Comparison of ENCODE assay signal across 17 cellular contexts in genomic region chr1:33128781-33129180, GRCh38. TPM values are rescaled to one million over a fixed set of nuclear protein-coding genes. Genes with fewer than 3 reads are reported as not detected.
DNase-seq lines count a peak whose midpoint lies in the region; ATAC-seq and TF ChIP-seq lines count a peak whose summit lies in the region.
"Had no signal": no experiment of that assay in that cellular context is flagged by ENCODE, and none has a peak within 500 bp of the region (broad histone marks: within the 10 kb centered on the region; RNA-seq: fewer than 3 reads in every experiment).

No MANE protein-coding gene starts in this region.

- H3K27ac ChIP-seq in OCI-LY7 (ENCODE audit: low read depth, low read length, poor library complexity, severe bottlenecking) (peak overlapping the region; percentile 90), suprapubic skin (peak overlapping the region; percentile 13)
- H3K27ac ChIP-seq: SJSA1 had no signal

- peak overlapping the region; percentile 36 for H3K27ac Mint-ChIP-seq in activated naive CD4-positive, alpha-beta T cell treated with anti-CD3 and anti-CD28 coated beads for 36 hours

- DNase-seq in activated naive CD4-positive, alpha-beta T cell treated with anti-CD3 and anti-CD28 coated beads for 36 hours = no peak
- DNase-seq in activated naive CD4-positive, alpha-beta T cell treated with Interleukin-2 at 50 U/mL for 16 hours = no peak
- no peak for DNase-seq in OCI-LY7 (ENCODE audit: low spot score)
- DNase-seq in dedifferentiated amniotic fluid mesenchymal stem cell (ENCODE audit: extremely low spot score) = peak; percentile 3
- no peak for DNase-seq in suprapubic skin (ENCODE audit: low spot score in 2 of 2)
- no peak for DNase-seq in activated gamma-delta T cell treated with Interleukin-2 at 50 U/mL for 16 hours
- DNase-seq: activated CD4-positive, CD25-positive, alpha-beta regulatory T cell treated with anti-CD3 and anti-CD28 coated beads, Interleukin-2, amount 50 U/mL, for 72 hours; colonic mucosa; DMS79 treated with DMSO at 0.1 percent for 48 hours; KBM-7; mesenchymal stem cell; NCI-H1930; NCI-H82; stimulated activated CD4-positive, alpha-beta T cell treated with anti-CD3 and anti-CD28 coated beads, Interleukin-15, amount 100 ng/mL, for 24 hours had no signal

- H4K20me1 ChIP-seq in OCI-LY7 (ENCODE audit: insufficient read depth, low read length) = no peaks in the 10 kb centered on the region

- no peak for ATAC-seq in GM18867 (IDR thresholded peaks at IDR 0.05; ENCODE audit: unreplicated experiment)
- ATAC-seq in GM21381 (IDR thresholded peaks at IDR 0.05; ENCODE audit: unreplicated experiment) = no peak

- H3K4me1 Mint-ChIP-seq in activated naive CD4-positive, alpha-beta T cell treated with anti-CD3 and anti-CD28 coated beads for 36 hours (ENCODE audit: low read depth) = peaks cover 44% of the 10 kb centered on the region

- H3K27me3 Mint-ChIP-seq in activated naive CD4-positive, alpha-beta T cell treated with anti-CD3 and anti-CD28 coated beads for 36 hours (ENCODE audit: low read depth) = no peaks in the 10 kb centered on the region

- H3K27me3 ChIP-seq in suprapubic skin = no peaks in the 10 kb centered on the region
- H3K27me3 ChIP-seq: colonic mucosa, SJSA1 had no signal

- TF ChIP-seq CTCF in OCI-LY7 (conservative IDR thresholded peaks at IDR 0.05; ENCODE audit: low read length) = no peak
- TF ChIP-seq CTCF in suprapubic skin (IDR thresholded peaks at IDR 0.05) = no peak

- peak overlapping the region; percentile 28 for H3K4me3 Mint-ChIP-seq in activated naive CD4-positive, alpha-beta T cell treated with anti-CD3 and anti-CD28 coated beads for 36 hours

- H3K4me3 ChIP-seq in OCI-LY7 (ENCODE audit: low read depth, low read length, poor library complexity, severe bottlenecking) = peak overlapping the region; percentile 76
- no peak overlapping the region for H3K4me3 ChIP-seq in suprapubic skin
- H3K4me3 ChIP-seq: colonic mucosa had no signal

- H3K9me2 ChIP-seq in OCI-LY7 (ENCODE audit: insufficient read depth, low read length) = no peaks in the 10 kb centered on the region

- no peak for TF ChIP-seq EP300 in suprapubic skin (IDR thresholded peaks at IDR 0.05)

- peaks cover 9% of the 10 kb centered on the region for H3K36me3 Mint-ChIP-seq in activated naive CD4-positive, alpha-beta T cell treated with anti-CD3 and anti-CD28 coated beads for 36 hours (ENCODE audit: low read depth)

- H3K9me3 ChIP-seq in OCI-LY7 (ENCODE audit: low read length) (no peaks in the 10 kb centered on the region), suprapubic skin (no peaks in the 10 kb centered on the region)
- H3K9me3 ChIP-seq: colonic mucosa, SJSA1 had no signal

- no TSS peak for BruUV-seq in OCI-LY7 (replicated peaks; lab: Mats Ljungman, UMichigan)

- 71% methylated on average over 4 of the region's 4 CpGs for WGBS in suprapubic skin

- H2AFZ ChIP-seq in OCI-LY7 (ENCODE audit: low read length) = no peak overlapping the region

- H3K9me3 Mint-ChIP-seq in activated naive CD4-positive, alpha-beta T cell treated with anti-CD3 and anti-CD28 coated beads for 36 hours = peaks cover 2% of the 10 kb centered on the region

- H3K36me3 ChIP-seq in OCI-LY7 (ENCODE audit: insufficient read depth, low read length) = no peaks in the 10 kb centered on the region
- H3K36me3 ChIP-seq in suprapubic skin = no peaks in the 10 kb centered on the region
- H3K36me3 ChIP-seq: colonic mucosa had no signal

- POLR2A ChIA-PET in OCI-LY7 (lab: Charles Lee) = interaction anchor here (0.9 kb wide), 1 partner anchor 53 kb away, joined by 5 read pairs; the partner anchor contains the start of gene TRIM62

- H3K4me1 ChIP-seq in OCI-LY7 (ENCODE audit: insufficient read depth, low read length, poor library complexity, severe bottlenecking) (peaks cover 24% of the 10 kb centered on the region), suprapubic skin (peaks cover 38% of the 10 kb centered on the region)

- no peak for TF ChIP-seq POLR2A in suprapubic skin (IDR thresholded peaks at IDR 0.05)

- H3K4me2 ChIP-seq in OCI-LY7 (ENCODE audit: low read length) = peak overlapping the region; percentile 77

- peaks cover 4% of the 10 kb centered on the region; the same call in 1 of the 2 replicates for H3K79me2 ChIP-seq in OCI-LY7 (ENCODE audit: insufficient read depth, low read depth, low read length)

- CTCF ChIA-PET in activated naive CD4-positive, alpha-beta T cell treated with anti-CD3 and anti-CD28 coated beads for 36 hours (lab: Charles Lee) = no interaction called here
- CTCF ChIA-PET in OCI-LY7 (lab: Charles Lee; ENCODE audit: unreplicated experiment) = no interaction called here

- intact Hi-C loops in activated naive CD4-positive, alpha-beta T cell treated with anti-CD3 and anti-CD28 coated beads for 36 hours (cut with micrococcal nuclease) = no loop called here
- intact Hi-C loops in OCI-LY7 (cut with micrococcal nuclease; ENCODE audit: unreplicated experiment) = loop anchor here (5.0 kb wide), 2 partner anchors 169 to 344 kb away; partner anchors contain the start of gene ZSCAN20

RNA-seq across cellular contexts. Expression of gene AZIN2, which starts 47.8 kb away (rescaled TPM):
- 1 to 10 TPM; 1.5 to 1.6 TPM for total RNA-seq in activated naive CD4-positive, alpha-beta T cell treated with anti-CD3 and anti-CD28 coated beads for 36 hours
- 0.63 and 1.3 TPM in 2 replicates for total RNA-seq in OCI-LY7 (2014; rRNA removed; shearing (Covaris generic))
- 0.27 and 0.94 TPM in 2 replicates for total RNA-seq in OCI-LY7 (2022)
- total RNA-seq in suprapubic skin = 1 to 10 TPM; 2.1 to 3.7 (median 3.2) TPM

RNA-seq across cellular contexts. Expression of gene TRIM62, which starts 53.1 kb away (rescaled TPM):
- 1 to 10 TPM; 1.5 TPM for total RNA-seq in activated naive CD4-positive, alpha-beta T cell treated with anti-CD3 and anti-CD28 coated beads for 36 hours
- total RNA-seq in OCI-LY7 (2014; rRNA removed; shearing (Covaris generic)) = 2.0 and 2.4 TPM in 2 replicates
- 8.4 and 8.8 TPM in 2 replicates for total RNA-seq in OCI-LY7 (2022)
- total RNA-seq in suprapubic skin = 10 to 100 TPM; 25.8 to 41.4 (median 34.0) TPM
